11 cellular contexts compared by ENCODE assay signal in genomic region chr10:15460661-15461060, GRCh38.
"Had no signal": no experiment of that assay in that cellular context is flagged by ENCODE, and none has a peak within 500 bp of the region (broad histone marks: within the 10 kb centered on the region; RNA-seq: fewer than 3 reads in every experiment).

No MANE protein-coding gene starts in this region.

- DNase-seq: esophagus squamous epithelium; heart left ventricle; kidney glomerular epithelial cell; naive thymus-derived CD4-positive, alpha-beta T cell; posterior cingulate gyrus; sigmoid colon; stimulated activated CD4-positive, alpha-beta T cell treated with anti-CD3 and anti-CD28 coated beads, Interleukin-12 subunit alpha, Interleukin-12 subunit beta, amount 100 ng/mL, for 4 hours; stimulated activated naive CD4-positive, alpha-beta T cell treated with Interleukin-2 at 50 U/mL for 16 hours had no signal

- H3K4me1 ChIP-seq: sigmoid colon had no signal

- H3K36me3 Mint-ChIP-seq: type B pancreatic cell had no signal

- H3K4me3 ChIP-seq: esophagus squamous epithelium, heart left ventricle, sigmoid colon, skin epidermis had no signal

- H3K36me3 ChIP-seq: esophagus squamous epithelium, heart left ventricle, neutrophil, sigmoid colon had no signal

- H3K27me3 ChIP-seq: esophagus squamous epithelium, sigmoid colon had no signal

- H3K27ac Mint-ChIP-seq: naive thymus-derived CD4-positive, alpha-beta T cell had no signal

- H3K9me3 ChIP-seq: esophagus squamous epithelium, neutrophil, sigmoid colon had no signal

- H3K27ac ChIP-seq: heart left ventricle, neutrophil, sigmoid colon had no signal

- ATAC-seq: naive thymus-derived CD4-positive, alpha-beta T cell had no signal

- H3K4me3 Mint-ChIP-seq: naive thymus-derived CD4-positive, alpha-beta T cell; type B pancreatic cell had no signal
